Comparison of ENCODE assay signal across 18 cellular contexts in the genomic region with DNA sequence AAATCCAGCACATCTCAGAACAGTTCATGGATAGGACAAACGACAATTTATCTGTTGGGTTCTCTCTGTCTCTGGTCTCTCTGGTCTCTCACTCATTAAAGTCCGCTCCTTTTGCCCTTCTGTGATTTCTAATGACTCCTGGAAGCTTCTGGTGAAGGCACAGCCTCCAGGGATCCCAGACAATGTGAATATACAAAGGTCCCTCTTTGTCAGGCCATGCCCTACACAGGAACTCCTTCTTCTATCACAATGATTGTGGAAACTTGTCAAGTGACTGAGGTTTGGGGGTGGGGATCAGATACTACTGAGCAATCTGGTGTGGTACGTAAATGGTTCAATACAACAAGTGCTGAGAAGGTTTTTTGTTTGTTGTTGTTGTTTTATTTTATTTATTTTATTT. TPM values are rescaled to one million over a fixed set of nuclear protein-coding genes. Genes with fewer than 3 reads are reported as not detected.
DNase-seq lines count a peak whose midpoint lies in the region; ATAC-seq, FAIRE-seq and TF ChIP-seq lines count a peak whose summit lies in the region.
"Had no signal": no experiment of that assay in that cellular context is flagged by ENCODE, and none has a peak within 500 bp of the region (broad histone marks: within the 10 kb centered on the region; RNA-seq: fewer than 3 reads in every experiment).

No MANE protein-coding gene starts in this region.

- H3K9me2 ChIP-seq in PC-3 (replicated peaks; ENCODE audit: low read length) = no peaks in the 10 kb centered on the region

- H3K79me2 ChIP-seq in endothelial cell of umbilical vein (ENCODE audit: control insufficient read depth, insufficient read depth, low read length) = peaks cover 52% of the 10 kb centered on the region
- H3K79me2 ChIP-seq in PC-3 (ENCODE audit: low read length) = no peaks in the 10 kb centered on the region

- H4K20me1 ChIP-seq in endothelial cell of umbilical vein (replicated peaks; ENCODE audit: control insufficient read depth, extremely low read depth, insufficient read depth, low read length) (no peaks in the 10 kb centered on the region), PC-3 (ENCODE audit: low read length) (no peaks in the 10 kb centered on the region)

- no peak for TF ChIP-seq POLR2A in endothelial cell of umbilical vein (IDR thresholded peaks at IDR 0.05; ENCODE audit: low read depth, low read length)

- H3K27me3 Mint-ChIP-seq in CD4-positive, alpha-beta T cell = no peaks in the 10 kb centered on the region
- H3K27me3 Mint-ChIP-seq in CD8-positive, alpha-beta memory T cell = no peaks in the 10 kb centered on the region
- H3K27me3 Mint-ChIP-seq in natural killer cell (ENCODE audit: low read depth in 2 of 2) = no peaks in the 10 kb centered on the region

- peak overlapping the region; percentile 61 for H3K27ac Mint-ChIP-seq in CD4-positive, alpha-beta T cell
- peak overlapping the region in 6 of 8 donors; percentile 78 to 92 (median 87) for H3K27ac Mint-ChIP-seq in CD8-positive, alpha-beta memory T cell
- peak overlapping the region; percentile 78 to 96 for H3K27ac Mint-ChIP-seq in natural killer cell

- H3K4me3 Mint-ChIP-seq in CD4-positive, alpha-beta T cell = no peak overlapping the region
- H3K4me3 Mint-ChIP-seq in CD8-positive, alpha-beta memory T cell = no peak overlapping the region
- H3K4me3 Mint-ChIP-seq in natural killer cell = no peak overlapping the region
- H3K4me3 Mint-ChIP-seq: H9 had no signal

- H3K4me2 ChIP-seq in endothelial cell of umbilical vein (ENCODE audit: insufficient read depth, low read length) (no peak overlapping the region), PC-3 (ENCODE audit: low read length) (no peak overlapping the region)

- CTCF ChIA-PET in CD4-positive, alpha-beta T cell (lab: Charles Lee) = interaction anchor here (1.2 to 1.5 kb wide), 2 partner anchors 9 to 46 kb away, joined by 3 read pairs; a partner anchor contains a TSS
- CTCF ChIA-PET in CD8-positive, alpha-beta memory T cell (lab: Charles Lee) = no interaction called here
- CTCF ChIA-PET in endothelial cell of umbilical vein (lab: Charles Lee) = no interaction called here
- CTCF ChIA-PET in PC-3 (lab: Charles Lee) = no interaction called here

- no peak for TF ChIP-seq CTCF in CD4-positive, alpha-beta T cell (IDR thresholded peaks at IDR 0.05)
- TF ChIP-seq CTCF in endothelial cell of umbilical vein (IDR thresholded peaks at IDR 0.05; ENCODE audit: extremely low read depth in 1 of 2, insufficient read depth in 1 of 2, low read depth in 1 of 2, low read length in 2 of 2) (no peak), natural killer cell (IDR thresholded peaks at IDR 0.05) (no peak), PC-3 (conservative IDR thresholded peaks at IDR 0.05; ENCODE audit: low read depth, low read length) (no peak)

- no peaks in the 10 kb centered on the region for H3K9me1 ChIP-seq in endothelial cell of umbilical vein (replicated peaks; ENCODE audit: control insufficient read depth, extremely low read depth, insufficient read depth, low read length)

- POLR2A ChIA-PET in CD4-positive, alpha-beta T cell (lab: Charles Lee) = no interaction called here
- POLR2A ChIA-PET in CD8-positive, alpha-beta memory T cell (lab: Charles Lee) = interaction anchor here (1.0 kb wide), 1 partner anchor 8 kb away, joined by 3 read pairs; no protein-coding TSS in a partner anchor
- POLR2A ChIA-PET in endothelial cell of umbilical vein (lab: Charles Lee) = no interaction called here
- POLR2A ChIA-PET in PC-3 (lab: Charles Lee; ENCODE audit: unreplicated experiment) = no interaction called here

- no peak for DNase-seq in CD4-positive, alpha-beta T cell
- no peak for DNase-seq in CD8-positive, alpha-beta memory T cell
- DNase-seq in endothelial cell of umbilical vein (ENCODE audit: low read depth, low spot score) (no peak), natural killer cell (no peak), PC-3 (no peak), urothelium cell line (ENCODE audit: low spot score) (no peak)
- DNase-seq in stimulated activated CD4-positive, alpha-beta T cell treated with anti-CD3 and anti-CD28 coated beads, Interleukin-2, amount 100 ng/mL, for 24 hours = no peak
- DNase-seq: ACHN, DMS79 treated with DMSO at 0.1 percent for 48 hours, H9, Karpas-422, MM.1S, NCI-H1092 treated with DMSO at 0.1 percent for 48 hours, NCI-H1694, NCI-H510A treated with DMSO at 0.1 percent for 48 hours, NCI-H82 had no signal

- peaks cover 42% of the 10 kb centered on the region for H3K4me1 Mint-ChIP-seq in CD4-positive, alpha-beta T cell (ENCODE audit: low read depth)
- H3K4me1 Mint-ChIP-seq in CD8-positive, alpha-beta memory T cell = peaks cover 42 to 59% (median 45%) of the 10 kb centered on the region in 3 donors
- peaks cover 35 to 38% of the 10 kb centered on the region in 2 donors for H3K4me1 Mint-ChIP-seq in natural killer cell
- H3K4me1 Mint-ChIP-seq: H9 had no signal

- H3K9ac ChIP-seq in endothelial cell of umbilical vein (replicated peaks; ENCODE audit: extremely low read depth, insufficient read depth, low read length) = no peak overlapping the region
- no peak overlapping the region for H3K9ac ChIP-seq in PC-3 (ENCODE audit: low read length)

- FAIRE-seq in endothelial cell of umbilical vein (lab: Jason Lieb, UNC) (no peak), urothelium cell line (lab: Jason Lieb, UNC) (no peak)

- no peaks in the 10 kb centered on the region for H3K27me3 ChIP-seq in CD4-positive, alpha-beta T cell (ENCODE audit: control insufficient read depth, insufficient read depth, low read length)
- H3K27me3 ChIP-seq in CD8-positive, alpha-beta memory T cell (ENCODE audit: insufficient read depth, low read length, poor library complexity, severe bottlenecking) = no peaks in the 10 kb centered on the region
- H3K27me3 ChIP-seq in endothelial cell of umbilical vein (ENCODE audit: control insufficient read depth in 2 of 2, insufficient read depth in 2 of 2, low read length in 2 of 2) = no peaks in the 10 kb centered on the region
- H3K27me3 ChIP-seq in PC-3 (ENCODE audit: low read length) = no peaks in the 10 kb centered on the region

- H3K4me1 ChIP-seq in CD8-positive, alpha-beta memory T cell (ENCODE audit: insufficient read depth, low read length) = peaks cover 33% of the 10 kb centered on the region
- H3K4me1 ChIP-seq in endothelial cell of umbilical vein (ENCODE audit: control insufficient read depth, extremely low read depth, insufficient read depth, low read length) (peaks cover 59% of the 10 kb centered on the region), PC-3 (ENCODE audit: insufficient read depth, low read length) (peaks cover 28% of the 10 kb centered on the region)

- H3K9me3 Mint-ChIP-seq in CD4-positive, alpha-beta T cell = peaks cover 3% of the 10 kb centered on the region
- peaks cover 0 to 4% (median 0%) of the 10 kb centered on the region in 5 donors for H3K9me3 Mint-ChIP-seq in CD8-positive, alpha-beta memory T cell
- peaks cover 0 to 2% of the 10 kb centered on the region in 2 donors for H3K9me3 Mint-ChIP-seq in natural killer cell
- H3K9me3 Mint-ChIP-seq: H9 had no signal

- no peak overlapping the region for H3K27ac ChIP-seq in CD4-positive, alpha-beta T cell (ENCODE audit: low read depth, low read length)
- no peak overlapping the region for H3K27ac ChIP-seq in CD8-positive, alpha-beta memory T cell (ENCODE audit: low read depth, low read length)
- H3K27ac ChIP-seq in endothelial cell of umbilical vein (ENCODE audit: insufficient read depth, low read depth, low read length) (peak overlapping the region; percentile 44), PC-3 (ENCODE audit: low read length) (no peak overlapping the region)

- BruUV-seq in endothelial cell of umbilical vein (replicated peaks; lab: Mats Ljungman, UMichigan) (no TSS peak), PC-3 (replicated peaks; lab: Mats Ljungman, UMichigan) (no TSS peak)

- H3K36me3 Mint-ChIP-seq in CD4-positive, alpha-beta T cell (ENCODE audit: low read depth) = no peaks in the 10 kb centered on the region
- H3K36me3 Mint-ChIP-seq in CD8-positive, alpha-beta memory T cell = peaks cover 0 to 8% (median 0%) of the 10 kb centered on the region in 3 donors
- H3K36me3 Mint-ChIP-seq in natural killer cell = no peaks in the 10 kb centered on the region

- H3K9me3 ChIP-seq in CD4-positive, alpha-beta T cell (ENCODE audit: control insufficient read depth, low read length) = no peaks in the 10 kb centered on the region
- no peaks in the 10 kb centered on the region for H3K9me3 ChIP-seq in CD8-positive, alpha-beta memory T cell (ENCODE audit: low read length)
- no peaks in the 10 kb centered on the region for H3K9me3 ChIP-seq in endothelial cell of umbilical vein (replicated peaks; ENCODE audit: control insufficient read depth, insufficient read depth, low read length)
- no peaks in the 10 kb centered on the region for H3K9me3 ChIP-seq in PC-3 (ENCODE audit: low read length)

- H2AFZ ChIP-seq in endothelial cell of umbilical vein (ENCODE audit: low read depth, low read length) (no peak overlapping the region), PC-3 (ENCODE audit: low read length) (no peak overlapping the region)

- intact Hi-C loops in CD4-positive, alpha-beta T cell (cut with DNase I, micrococcal nuclease) = no loop called here
- intact Hi-C loops in endothelial cell of umbilical vein (cut with micrococcal nuclease) (loop anchor here (10.0 kb wide), 1 partner anchor 702 kb away; no protein-coding TSS in a partner anchor), natural killer cell (cut with micrococcal nuclease) (no loop called here), PC-3 (cut with micrococcal nuclease) (no loop called here)

- peaks cover 7% of the 10 kb centered on the region for H3F3A ChIP-seq in PC-3 (ENCODE audit: low read length, unreplicated experiment)

- H3K36me3 ChIP-seq in CD8-positive, alpha-beta memory T cell (ENCODE audit: insufficient read depth, low read length) = no peaks in the 10 kb centered on the region
- peaks cover 0 to 4% of the 10 kb centered on the region in 2 experiments for H3K36me3 ChIP-seq in endothelial cell of umbilical vein (ENCODE audit: control insufficient read depth in 2 of 2, extremely low read depth in 1 of 2, insufficient read depth in 2 of 2, low read length in 2 of 2)
- no peaks in the 10 kb centered on the region for H3K36me3 ChIP-seq in PC-3 (ENCODE audit: low read depth, low read length)

- H3K4me3 ChIP-seq in CD8-positive, alpha-beta memory T cell (ENCODE audit: low read length) = no peak overlapping the region
- no peak overlapping the region for H3K4me3 ChIP-seq in endothelial cell of umbilical vein (replicated peaks in 1 of 3; ENCODE audit: insufficient read depth in 1 of 3, low read depth in 1 of 3, low read length in 3 of 3)
- no peak overlapping the region for H3K4me3 ChIP-seq in PC-3 (ENCODE audit: low read length)

- dilution Hi-C loops in endothelial cell of umbilical vein (cut with MboI; ENCODE audit: extremely low pct_ligation_motif_present, low sequenced_read_pairs) = no loop called here

- ATAC-seq in CD4-positive, alpha-beta T cell (ENCODE audit: poor library complexity) = no peak
- ATAC-seq in natural killer cell (no peak), PC-3 (no peak)
- ATAC-seq: Panc1 had no signal

RNA-seq across cellular contexts. Expression of a gene that starts 42.7 kb away (rescaled TPM):
- total RNA-seq in CD4-positive, alpha-beta T cell = 100 to 1,000 TPM; 112 to 113 TPM
- total RNA-seq in CD8-positive, alpha-beta memory T cell = 10 to 100 TPM; 34.6 to 36.0 TPM
- 40.0 TPM for polyA plus RNA-seq in CD8-positive, alpha-beta memory T cell
- 176 and 193 TPM in 2 replicates for total RNA-seq in endothelial cell of umbilical vein
- 53.6 and 61.1 TPM in 2 replicates for polyA plus RNA-seq in endothelial cell of umbilical vein
- polyA plus RNA-seq in endothelial cell of umbilical vein (2011; cell fraction: cytosol; rRNA removed) = 62.9 and 67.5 TPM in 2 replicates
- polyA plus RNA-seq in endothelial cell of umbilical vein (2011; cell fraction: nucleus; rRNA removed) = 180 and 190 TPM in 2 replicates
- 76.5 and 115 TPM in 2 replicates for polyA plus RNA-seq in endothelial cell of umbilical vein (2012)
- polyA minus RNA-seq in endothelial cell of umbilical vein = 302 and 356 TPM in 2 replicates
- polyA minus RNA-seq in endothelial cell of umbilical vein (2011; cell fraction: cytosol; rRNA and poly(A)+ RNA removed) = 32.8 TPM
- 1,081 and 1,155 TPM in 2 replicates for polyA minus RNA-seq in endothelial cell of umbilical vein (2011; cell fraction: nucleus; rRNA and poly(A)+ RNA removed)
- 100 to 1,000 TPM; 199 to 234 (median 232) TPM for total RNA-seq in natural killer cell
- 20.7 and 23.9 TPM in 2 replicates for total RNA-seq in PC-3 (2014; rRNA removed)

RNA-seq across cellular contexts. Expression of a gene that starts 46.5 kb away (rescaled TPM):
- total RNA-seq in CD4-positive, alpha-beta T cell = under 1 TPM; 0.20 to 0.22 TPM
- total RNA-seq in CD8-positive, alpha-beta memory T cell = under 1 TPM; 0.66 to 0.88 TPM
- polyA plus RNA-seq in CD8-positive, alpha-beta memory T cell = 0.08 TPM
- total RNA-seq in endothelial cell of umbilical vein = 21.5 and 26.9 TPM in 2 replicates
- 3.2 and 3.6 TPM in 2 replicates for polyA plus RNA-seq in endothelial cell of umbilical vein
- polyA plus RNA-seq in endothelial cell of umbilical vein (2011; cell fraction: cytosol; rRNA removed) = 2.2 and 3.3 TPM in 2 replicates
- 38.2 and 38.5 TPM in 2 replicates for polyA plus RNA-seq in endothelial cell of umbilical vein (2011; cell fraction: nucleus; rRNA removed)
- polyA plus RNA-seq in endothelial cell of umbilical vein (2012) = 9.6 and 9.9 TPM in 2 replicates
- polyA minus RNA-seq in endothelial cell of umbilical vein = 56.8 and 67.7 TPM in 2 replicates
- not detected for polyA minus RNA-seq in endothelial cell of umbilical vein (2011; cell fraction: cytosol; rRNA and poly(A)+ RNA removed)
- 189 and 243 TPM in 2 replicates for polyA minus RNA-seq in endothelial cell of umbilical vein (2011; cell fraction: nucleus; rRNA and poly(A)+ RNA removed)
- total RNA-seq in natural killer cell = 1 to 10 TPM in 2 of 3 donors, under 1 TPM in 1; 0.56 to 1.5 (median 1.2) TPM
- 0.77 and 1.1 TPM in 2 replicates for total RNA-seq in PC-3 (2014; rRNA removed)
- total RNA-seq: HT-29 had no signal
